In genomic region chr1:71448444-71448843, GRCh38 we compare ENCODE assay signal across 1 cellular context.
TF ChIP-seq lines count a peak whose summit lies in the region.

No MANE protein-coding gene starts in this region.

TF ChIP-seq in K562, 482 proteins besides CTCF, POLR2A, EP300 and RAD21 (continued from another document):
- no peak for TF ChIP-seq CBFA2T2 (conservative IDR thresholded peaks at IDR 0.05)
- no peak for TF ChIP-seq ZNF277 (CRISPR knock-in tag; IDR thresholded peaks at IDR 0.05; ENCODE audit: borderline replicate concordance)
- TF ChIP-seq SMAD4 (CRISPR knock-in tag; conservative IDR thresholded peaks at IDR 0.05) = no peak
- TF ChIP-seq ZNF830 (CRISPR knock-in tag; IDR thresholded peaks at IDR 0.05) = no peak
- TF ChIP-seq CCNT2 (IDR thresholded peaks at IDR 0.05; ENCODE audit: borderline replicate concordance, extremely low read depth, insufficient read length, low read depth, low read length) = no peak
